In the genomic region with DNA sequence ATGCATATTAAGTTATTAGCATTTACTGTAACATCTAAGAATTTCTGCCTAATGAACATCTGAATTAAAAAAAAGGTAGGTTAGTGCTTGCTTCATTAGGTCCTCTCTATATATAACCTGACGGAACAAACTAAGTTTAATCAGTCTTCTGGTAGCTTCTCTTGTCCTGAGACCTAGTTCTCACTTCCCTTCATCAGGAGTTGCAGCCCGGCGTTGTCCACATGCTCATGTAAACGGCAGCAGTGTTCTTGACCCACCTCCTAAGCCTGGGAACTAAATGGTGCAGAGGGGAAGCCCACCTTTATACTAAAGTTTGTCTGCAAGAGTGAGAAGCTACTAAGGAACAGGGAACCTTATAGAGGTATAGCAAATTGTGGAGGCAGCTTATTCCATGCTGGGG, we compare ENCODE assay signal across 1 cellular context.
TF ChIP-seq lines count a peak whose summit lies in the region.

No MANE protein-coding gene starts in this region.

TF ChIP-seq in GM23338, 12 proteins besides CTCF, POLR2A, EP300 and RAD21:
- TF ChIP-seq JUNB (IDR thresholded peaks at IDR 0.05; ENCODE audit: unreplicated experiment) (no peak), ZNF331 (CRISPR knock-in tag; IDR thresholded peaks at IDR 0.05; ENCODE audit: low read depth) (no peak), STAT1 (IDR thresholded peaks at IDR 0.05; ENCODE audit: unreplicated experiment) (no peak), EZH2 (IDR thresholded peaks at IDR 0.05; ENCODE audit: low read depth, unreplicated experiment) (no peak), EZH2phosphoT487 (IDR thresholded peaks at IDR 0.05; ENCODE audit: unreplicated experiment) (no peak), NANOG (IDR thresholded peaks at IDR 0.05; ENCODE audit: borderline replicate concordance) (no peak), POLR2AphosphoS5 (IDR thresholded peaks at IDR 0.05; ENCODE audit: low read depth) (no peak), ZNF114 (CRISPR knock-in tag; IDR thresholded peaks at IDR 0.05) (no peak), CREB1 (CRISPR knock-in tag; IDR thresholded peaks at IDR 0.05; ENCODE audit: low read depth) (no peak)
- TF ChIP-seq, protein P1, sequence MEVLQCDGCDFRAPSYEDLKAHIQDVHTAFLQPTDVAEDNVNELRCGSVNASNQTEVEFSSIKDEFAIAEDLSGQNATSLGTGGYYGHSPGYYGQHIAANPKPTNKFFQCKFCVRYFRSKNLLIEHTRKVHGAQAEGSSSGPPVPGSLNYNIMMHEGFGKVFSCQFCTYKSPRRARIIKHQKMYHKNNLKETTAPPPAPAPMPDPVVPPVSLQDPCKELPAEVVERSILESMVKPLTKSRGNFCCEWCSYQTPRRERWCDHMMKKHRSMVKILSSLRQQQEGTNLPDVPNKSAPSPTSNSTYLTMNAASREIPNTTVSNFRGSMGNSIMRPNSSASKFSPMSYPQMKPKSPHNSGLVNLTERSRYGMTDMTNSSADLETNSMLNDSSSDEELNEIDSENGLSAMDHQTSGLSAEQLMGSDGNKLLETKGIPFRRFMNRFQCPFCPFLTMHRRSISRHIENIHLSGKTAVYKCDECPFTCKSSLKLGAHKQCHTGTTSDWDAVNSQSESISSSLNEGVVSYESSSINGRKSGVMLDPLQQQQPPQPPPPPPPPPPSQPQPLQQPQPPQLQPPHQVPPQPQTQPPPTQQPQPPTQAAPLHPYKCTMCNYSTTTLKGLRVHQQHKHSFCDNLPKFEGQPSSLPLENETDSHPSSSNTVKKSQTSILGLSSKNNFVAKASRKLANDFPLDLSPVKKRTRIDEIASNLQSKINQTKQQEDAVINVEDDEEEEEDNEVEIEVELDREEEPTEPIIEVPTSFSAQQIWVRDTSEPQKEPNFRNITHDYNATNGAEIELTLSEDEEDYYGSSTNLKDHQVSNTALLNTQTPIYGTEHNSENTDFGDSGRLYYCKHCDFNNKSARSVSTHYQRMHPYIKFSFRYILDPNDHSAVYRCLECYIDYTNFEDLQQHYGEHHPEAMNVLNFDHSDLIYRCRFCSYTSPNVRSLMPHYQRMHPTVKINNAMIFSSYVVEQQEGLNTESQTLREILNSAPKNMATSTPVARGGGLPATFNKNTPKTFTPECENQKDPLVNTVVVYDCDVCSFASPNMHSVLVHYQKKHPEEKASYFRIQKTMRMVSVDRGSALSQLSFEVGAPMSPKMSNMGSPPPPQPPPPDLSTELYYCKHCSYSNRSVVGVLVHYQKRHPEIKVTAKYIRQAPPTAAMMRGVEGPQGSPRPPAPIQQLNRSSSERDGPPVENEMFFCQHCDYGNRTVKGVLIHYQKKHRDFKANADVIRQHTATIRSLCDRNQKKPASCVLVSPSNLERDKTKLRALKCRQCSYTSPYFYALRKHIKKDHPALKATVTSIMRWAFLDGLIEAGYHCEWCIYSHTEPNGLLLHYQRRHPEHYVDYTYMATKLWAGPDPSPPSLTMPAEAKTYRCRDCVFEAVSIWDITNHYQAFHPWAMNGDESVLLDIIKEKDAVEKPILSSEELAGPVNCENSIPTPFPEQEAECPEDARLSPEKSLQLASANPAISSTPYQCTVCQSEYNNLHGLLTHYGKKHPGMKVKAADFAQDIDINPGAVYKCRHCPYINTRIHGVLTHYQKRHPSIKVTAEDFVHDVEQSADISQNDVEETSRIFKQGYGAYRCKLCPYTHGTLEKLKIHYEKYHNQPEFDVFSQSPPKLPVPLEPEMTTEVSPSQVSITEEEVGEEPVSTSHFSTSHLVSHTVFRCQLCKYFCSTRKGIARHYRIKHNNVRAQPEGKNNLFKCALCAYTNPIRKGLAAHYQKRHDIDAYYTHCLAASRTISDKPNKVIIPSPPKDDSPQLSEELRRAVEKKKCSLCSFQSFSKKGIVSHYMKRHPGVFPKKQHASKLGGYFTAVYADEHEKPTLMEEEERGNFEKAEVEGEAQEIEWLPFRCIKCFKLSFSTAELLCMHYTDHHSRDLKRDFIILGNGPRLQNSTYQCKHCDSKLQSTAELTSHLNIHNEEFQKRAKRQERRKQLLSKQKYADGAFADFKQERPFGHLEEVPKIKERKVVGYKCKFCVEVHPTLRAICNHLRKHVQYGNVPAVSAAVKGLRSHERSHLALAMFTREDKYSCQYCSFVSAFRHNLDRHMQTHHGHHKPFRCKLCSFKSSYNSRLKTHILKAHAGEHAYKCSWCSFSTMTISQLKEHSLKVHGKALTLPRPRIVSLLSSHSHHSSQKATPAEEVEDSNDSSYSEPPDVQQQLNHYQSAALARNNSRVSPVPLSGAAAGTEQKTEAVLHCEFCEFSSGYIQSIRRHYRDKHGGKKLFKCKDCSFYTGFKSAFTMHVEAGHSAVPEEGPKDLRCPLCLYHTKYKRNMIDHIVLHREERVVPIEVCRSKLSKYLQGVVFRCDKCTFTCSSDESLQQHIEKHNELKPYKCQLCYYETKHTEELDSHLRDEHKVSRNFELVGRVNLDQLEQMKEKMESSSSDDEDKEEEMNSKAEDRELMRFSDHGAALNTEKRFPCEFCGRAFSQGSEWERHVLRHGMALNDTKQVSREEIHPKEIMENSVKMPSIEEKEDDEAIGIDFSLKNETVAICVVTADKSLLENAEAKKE (CRISPR knock-in tag; IDR thresholded peaks at IDR 0.05): no peak
- TF ChIP-seq, protein P2, sequence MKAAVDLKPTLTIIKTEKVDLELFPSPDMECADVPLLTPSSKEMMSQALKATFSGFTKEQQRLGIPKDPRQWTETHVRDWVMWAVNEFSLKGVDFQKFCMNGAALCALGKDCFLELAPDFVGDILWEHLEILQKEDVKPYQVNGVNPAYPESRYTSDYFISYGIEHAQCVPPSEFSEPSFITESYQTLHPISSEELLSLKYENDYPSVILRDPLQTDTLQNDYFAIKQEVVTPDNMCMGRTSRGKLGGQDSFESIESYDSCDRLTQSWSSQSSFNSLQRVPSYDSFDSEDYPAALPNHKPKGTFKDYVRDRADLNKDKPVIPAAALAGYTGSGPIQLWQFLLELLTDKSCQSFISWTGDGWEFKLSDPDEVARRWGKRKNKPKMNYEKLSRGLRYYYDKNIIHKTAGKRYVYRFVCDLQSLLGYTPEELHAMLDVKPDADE (IDR thresholded peaks at IDR 0.05): no peak
- TF ChIP-seq, protein P3, sequence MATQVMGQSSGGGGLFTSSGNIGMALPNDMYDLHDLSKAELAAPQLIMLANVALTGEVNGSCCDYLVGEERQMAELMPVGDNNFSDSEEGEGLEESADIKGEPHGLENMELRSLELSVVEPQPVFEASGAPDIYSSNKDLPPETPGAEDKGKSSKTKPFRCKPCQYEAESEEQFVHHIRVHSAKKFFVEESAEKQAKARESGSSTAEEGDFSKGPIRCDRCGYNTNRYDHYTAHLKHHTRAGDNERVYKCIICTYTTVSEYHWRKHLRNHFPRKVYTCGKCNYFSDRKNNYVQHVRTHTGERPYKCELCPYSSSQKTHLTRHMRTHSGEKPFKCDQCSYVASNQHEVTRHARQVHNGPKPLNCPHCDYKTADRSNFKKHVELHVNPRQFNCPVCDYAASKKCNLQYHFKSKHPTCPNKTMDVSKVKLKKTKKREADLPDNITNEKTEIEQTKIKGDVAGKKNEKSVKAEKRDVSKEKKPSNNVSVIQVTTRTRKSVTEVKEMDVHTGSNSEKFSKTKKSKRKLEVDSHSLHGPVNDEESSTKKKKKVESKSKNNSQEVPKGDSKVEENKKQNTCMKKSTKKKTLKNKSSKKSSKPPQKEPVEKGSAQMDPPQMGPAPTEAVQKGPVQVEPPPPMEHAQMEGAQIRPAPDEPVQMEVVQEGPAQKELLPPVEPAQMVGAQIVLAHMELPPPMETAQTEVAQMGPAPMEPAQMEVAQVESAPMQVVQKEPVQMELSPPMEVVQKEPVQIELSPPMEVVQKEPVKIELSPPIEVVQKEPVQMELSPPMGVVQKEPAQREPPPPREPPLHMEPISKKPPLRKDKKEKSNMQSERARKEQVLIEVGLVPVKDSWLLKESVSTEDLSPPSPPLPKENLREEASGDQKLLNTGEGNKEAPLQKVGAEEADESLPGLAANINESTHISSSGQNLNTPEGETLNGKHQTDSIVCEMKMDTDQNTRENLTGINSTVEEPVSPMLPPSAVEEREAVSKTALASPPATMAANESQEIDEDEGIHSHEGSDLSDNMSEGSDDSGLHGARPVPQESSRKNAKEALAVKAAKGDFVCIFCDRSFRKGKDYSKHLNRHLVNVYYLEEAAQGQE (IDR thresholded peaks at IDR 0.05; ENCODE audit: unreplicated experiment): no peak
